Comparison of ENCODE assay signal across 8 cellular contexts in genomic region chr6:152267967-152268845, GRCh38.
DNase-seq lines count a peak whose midpoint lies in the region; ATAC-seq and TF ChIP-seq lines count a peak whose summit lies in the region.

No MANE protein-coding gene starts in this region.

- no peak overlapping the region for H3K4me3 Mint-ChIP-seq in brain

- 55 to 60% (median 58%) methylated on average over 9 of the region's 9 CpGs for whole genome bisulfite sequencing in heart left ventricle, 4 donors
- 72 to 77% methylated on average over 9 of the region's 9 CpGs for WGBS in lung, 2 donors

- H3K27me3 Mint-ChIP-seq in brain: no peaks in the 10 kb centered on the region

- no peaks in the 10 kb centered on the region for H3K9me3 Mint-ChIP-seq in brain

- peaks cover 46% of the 10 kb centered on the region for H3K36me3 Mint-ChIP-seq in brain

- H3K36me3 ChIP-seq in heart left ventricle: peaks cover 0 to 80% (median 61%) of the 10 kb centered on the region in 9 donors
- peaks cover 4 to 14% of the 10 kb centered on the region in 2 donors for H3K36me3 ChIP-seq in lung (ENCODE audit: control insufficient read depth in 2 of 2, insufficient read depth in 2 of 2, low read length in 2 of 2)

- peaks cover 6 to 54% (median 37%) of the 10 kb centered on the region in 12 donors for H3K4me1 ChIP-seq in heart left ventricle
- H3K4me1 ChIP-seq in lung (ENCODE audit: control insufficient read depth in 2 of 2, insufficient read depth in 2 of 2, low read length in 2 of 2): peaks cover 0 to 13% of the 10 kb centered on the region in 2 donors

- ATAC-seq in heart left ventricle (no peak), left cardiac atrium (no peak), lung (ENCODE audit: insufficient read depth, low FRiP score) (no peak), HG03108 (IDR thresholded peaks at IDR 0.05; ENCODE audit: unreplicated experiment) (no peak), HG03565 (IDR thresholded peaks at IDR 0.05; ENCODE audit: unreplicated experiment) (no peak)

- DNase-seq in heart left ventricle (no peak), left cardiac atrium (no peak), NCI-H1105 (lab: John Stamatoyannopoulos, UW) (peak; percentile 18), lung (ENCODE audit: low spot score) (no peak), T1000 (lab: John Stamatoyannopoulos, UW) (no peak)

- peak; percentile 30 to 73 (median 53) for TF ChIP-seq CTCF in heart left ventricle (IDR thresholded peaks at IDR 0.05)
- peak; percentile 67 to 82 for TF ChIP-seq CTCF in brain (conservative IDR thresholded peaks at IDR 0.05)
- peak; percentile 7 for TF ChIP-seq CTCF in lung (IDR thresholded peaks at IDR 0.05; ENCODE audit: control extremely low read depth, extremely low read depth)

- intact Hi-C loops in heart left ventricle (cut with DNase I): loop anchor here in 8 of 10 donors (5.0 to 10.0 kb wide), 6 partner anchors 63 to 583 kb away; no protein-coding TSS in a partner anchor
- intact Hi-C loops in left cardiac atrium (cut with DNase I): loop anchor here (10.0 kb wide), 1 partner anchor 503 kb away; no protein-coding TSS in a partner anchor

- peaks cover 24% of the 10 kb centered on the region for H3K4me1 Mint-ChIP-seq in brain

- H3K27ac Mint-ChIP-seq in brain: no peak overlapping the region

- TF ChIP-seq POLR2A in heart left ventricle (IDR thresholded peaks at IDR 0.05): no peak

- H3K9me3 ChIP-seq in heart left ventricle: no peaks in the 10 kb centered on the region
- no peaks in the 10 kb centered on the region for H3K9me3 ChIP-seq in lung (ENCODE audit: control insufficient read depth in 2 of 2, insufficient read depth in 1 of 2, low read length in 1 of 2)

- peak overlapping the region in 4 of 12 donors; percentile 0 to 17 (median 9) for H3K27ac ChIP-seq in heart left ventricle
- H3K27ac ChIP-seq in lung (ENCODE audit: low read depth in 1 of 2, low read length in 1 of 2): peak overlapping the region in 1 of 2 donors; percentile 6

- H3K4me3 ChIP-seq in heart left ventricle (no peak overlapping the region), lung (no peak overlapping the region)

- H3K27me3 ChIP-seq in heart left ventricle (no peaks in the 10 kb centered on the region), lung (ENCODE audit: control insufficient read depth, insufficient read depth) (no peaks in the 10 kb centered on the region)

Comparison
In these comparisons a context has a peak if more than half of its experiments do, and no peak if none do; other contexts are left out.
1. CTCF ChIP-seq: peak in every context shown above with its lines; median percentile 74 in brain; 53 in heart left ventricle; 7 in lung.